8 cellular contexts compared by ENCODE assay signal in genomic region chr13:21458457-21458815, GRCh38. TPM values are rescaled to one million over a fixed set of nuclear protein-coding genes. Genes with fewer than 3 reads are reported as not detected.
DNase-seq lines count a peak whose midpoint lies in the region; ATAC-seq and TF ChIP-seq lines count a peak whose summit lies in the region.

No MANE protein-coding gene starts in this region.

- H3F3A ChIP-seq in PC-9 (ENCODE audit: insufficient read depth, low read depth), result peaks cover 6% of the 10 kb centered on the region; the same call in 1 of the 2 replicates

- peaks cover 56% of the 10 kb centered on the region for H3K79me2 ChIP-seq in PC-9 (ENCODE audit: low read depth)

- no peaks in the 10 kb centered on the region; the same call in 1 of the 2 replicates for H3K9me3 ChIP-seq in PC-9 (ENCODE audit: insufficient read depth, low read depth)

- H3K27ac Mint-ChIP-seq in activated naive CD4-positive, alpha-beta T cell treated with anti-CD3 and anti-CD28 coated beads, Interleukin-2, amount 10 ng/mL, durations not matched to agents 7 days and 5 days, result peak overlapping the region; percentile 93

- peaks cover 27% of the 10 kb centered on the region for H3K36me3 Mint-ChIP-seq in activated naive CD4-positive, alpha-beta T cell treated with anti-CD3 and anti-CD28 coated beads, Interleukin-2, amount 10 ng/mL, durations not matched to agents 7 days and 5 days

- peaks cover 23% of the 10 kb centered on the region for H3K4me1 ChIP-seq in PC-9 (replicated peaks; ENCODE audit: insufficient read depth)

- peaks cover 5% of the 10 kb centered on the region for H3K9me3 Mint-ChIP-seq in activated naive CD4-positive, alpha-beta T cell treated with anti-CD3 and anti-CD28 coated beads, Interleukin-2, amount 10 ng/mL, durations not matched to agents 7 days and 5 days

- peak overlapping the region; percentile 60 for H3K27ac ChIP-seq in PC-9

- peak overlapping the region; percentile 94 for H2AFZ ChIP-seq in PC-9

- intact Hi-C loops in PC-9 (cut with micrococcal nuclease; ENCODE audit: unreplicated experiment), result loop anchor here (5.0 kb wide), 2 partner anchors 161 to 281 kb away; partner anchors contain the start of genes MRPL57 and SKA3
- intact Hi-C loops in left ventricle myocardium superior (cut with micrococcal nuclease), result no loop called here

- H3K9me2 ChIP-seq in PC-9 (ENCODE audit: insufficient read depth), result no peaks in the 10 kb centered on the region

- H3K4me3 Mint-ChIP-seq in activated naive CD4-positive, alpha-beta T cell treated with anti-CD3 and anti-CD28 coated beads, Interleukin-2, amount 10 ng/mL, durations not matched to agents 7 days and 5 days, result peak overlapping the region; percentile 94

- H3K4me3 ChIP-seq in AG09309 (ENCODE audit: control insufficient read depth, low read depth, low read length), result peak overlapping the region; percentile 91
- H3K4me3 ChIP-seq in PC-9, result peak overlapping the region; percentile 82
- H3K4me3 ChIP-seq in skeletal muscle cell (ENCODE audit: low read depth, low read length), result peak overlapping the region; percentile 95

- no peaks in the 10 kb centered on the region; the same call in 1 of the 2 replicates for H3K36me3 ChIP-seq in PC-9 (ENCODE audit: low read depth)

- H3K4me2 ChIP-seq in PC-9, result peak overlapping the region; percentile 91

- H3K4me1 Mint-ChIP-seq in activated naive CD4-positive, alpha-beta T cell treated with anti-CD3 and anti-CD28 coated beads, Interleukin-2, amount 10 ng/mL, durations not matched to agents 7 days and 5 days, result peaks cover 45% of the 10 kb centered on the region

- peaks cover 2% of the 10 kb centered on the region for H3K27me3 Mint-ChIP-seq in activated naive CD4-positive, alpha-beta T cell treated with anti-CD3 and anti-CD28 coated beads, Interleukin-2, amount 10 ng/mL, durations not matched to agents 7 days and 5 days

- CTCF ChIA-PET in PC-9 (lab: Charles Lee), result interaction anchor here (0.7 kb wide), 1 partner anchor 526 kb away, joined by 3 read pairs; no protein-coding TSS in a partner anchor
- CTCF ChIA-PET in activated naive CD4-positive, alpha-beta T cell treated with anti-CD3 and anti-CD28 coated beads, Interleukin-2, amount 10 ng/mL, durations not matched to agents 7 days and 5 days (lab: Charles Lee), result interaction anchor here (3.0 to 4.2 kb wide), 2 partner anchors 19 to 161 kb away, joined by 18 to 20 read pairs; no protein-coding TSS in a partner anchor

- BruUV-seq in PC-9 (replicated peaks; lab: Mats Ljungman, UMichigan), result no TSS peak

- no peak for TF ChIP-seq CTCF in AG09309 (IDR thresholded peaks at IDR 0.05; ENCODE audit: control insufficient read depth, insufficient read depth, low read depth, low read length, missing control alignments)
- no peak for TF ChIP-seq CTCF in PC-9 (conservative IDR thresholded peaks at IDR 0.05)

- POLR2A ChIA-PET in PC-9 (lab: Charles Lee; ENCODE audit: unreplicated experiment), result interaction anchor here (0.6 to 0.8 kb wide), 2 partner anchors 80 to 1513 kb away, joined by 3 to 37 read pairs; no protein-coding TSS in a partner anchor

- no peak for DNase-seq in AG09309 (ENCODE audit: low read depth)
- peak; percentile 54 to 64 for DNase-seq in PC-9
- DNase-seq in activated naive CD4-positive, alpha-beta T cell treated with anti-CD3 and anti-CD28 coated beads, Interleukin-2, amount 10 ng/mL, durations not matched to agents 7 days and 5 days, result peak; percentile 72
- DNase-seq in left ventricle myocardium superior, result peak; percentile 50
- no peak for DNase-seq in skeletal muscle cell (ENCODE audit: low read depth)

- no peaks in the 10 kb centered on the region for H3K27me3 ChIP-seq in PC-9 (ENCODE audit: insufficient read depth, low read depth)

- ATAC-seq in GM18907 (IDR thresholded peaks at IDR 0.05; ENCODE audit: unreplicated experiment) (peak; percentile 48), HG03196 (IDR thresholded peaks at IDR 0.05; ENCODE audit: unreplicated experiment) (peak; percentile 44), left ventricle myocardium superior (peak; percentile 51), HG03280 (IDR thresholded peaks at IDR 0.05; ENCODE audit: unreplicated experiment) (no peak)

- H4K20me1 ChIP-seq in PC-9 (ENCODE audit: insufficient read depth), result peaks cover 14% of the 10 kb centered on the region; the same call in 1 of the 2 replicates

RNA-seq across cellular contexts. Expression of gene ZDHHC20, which starts 0.7 kb away (rescaled TPM):
- total RNA-seq in PC-9 (2021) (31.9 and 47.5 TPM in 2 replicates), left ventricle myocardium superior (16.2 TPM)

Comparison
In these comparisons a context has a peak if more than half of its experiments do, and no peak if none do; other contexts are left out.
1. DNase-seq: peak in PC-9 (2 of 2), activated naive CD4-positive, alpha-beta T cell treated with anti-CD3 and anti-CD28 coated beads, Interleukin-2, amount 10 ng/mL, durations not matched to agents 7 days and 5 days (single experiment) and left ventricle myocardium superior (single experiment); none in AG09309 (single experiment) and skeletal muscle cell (single experiment).
2. Peak in every context shown above with its lines, with median percentiles within 50 percentile points of each other: H3K4me3 ChIP-seq.